1 cellular context compared by ENCODE assay signal in the genomic region with DNA sequence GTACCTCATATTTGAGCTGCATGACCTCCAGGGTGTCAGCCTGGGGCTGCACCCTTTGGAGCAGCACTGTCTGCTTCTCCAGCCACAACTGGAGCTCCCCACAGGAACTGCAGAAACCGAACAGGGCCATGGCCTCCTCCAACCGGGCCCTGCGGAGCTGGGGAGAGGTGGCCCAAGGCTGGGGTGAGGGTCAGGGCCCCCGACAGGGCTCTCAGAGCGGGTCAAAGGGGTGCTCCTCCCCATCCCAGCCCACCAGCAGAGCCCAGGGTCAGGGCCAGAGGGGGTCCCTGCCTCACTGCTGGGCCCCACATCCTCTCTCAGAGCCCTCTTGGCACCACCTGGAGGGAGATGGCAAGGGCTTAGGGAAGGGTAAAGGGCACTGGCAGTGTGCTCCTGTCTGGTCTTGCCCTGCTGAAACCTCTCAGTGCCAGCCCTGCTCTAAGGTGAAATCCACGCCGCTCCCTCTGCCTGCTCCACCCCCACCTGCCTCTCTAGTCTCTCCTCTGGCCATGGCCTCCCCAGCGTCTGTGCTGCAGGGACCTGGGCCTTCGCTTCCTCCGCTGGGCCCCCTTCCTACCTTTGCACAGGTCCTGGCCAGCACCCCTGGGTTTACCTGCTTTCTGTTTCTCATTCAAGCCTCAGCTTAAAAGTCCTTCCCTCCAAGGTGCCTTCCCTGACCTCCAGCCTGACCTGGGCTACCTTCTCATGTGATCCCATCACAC.
TF ChIP-seq lines count a peak whose summit lies in the region.

No MANE protein-coding gene starts in this region.

TF ChIP-seq in H1, 55 proteins besides CTCF, POLR2A, EP300 and RAD21:
- TF ChIP-seq GABPA (IDR thresholded peaks at IDR 0.05; ENCODE audit: borderline replicate concordance, insufficient read depth, low read length) (no peak), SP4 (IDR thresholded peaks at IDR 0.05; ENCODE audit: low read length) (no peak), CBX5 (IDR thresholded peaks at IDR 0.05; ENCODE audit: low read depth, low read length) (no peak), TCF12 (IDR thresholded peaks at IDR 0.05; ENCODE audit: low read depth, low read length) (no peak), SRF (IDR thresholded peaks at IDR 0.05; ENCODE audit: low read depth, low read length) (no peak), BRCA1 (IDR thresholded peaks at IDR 0.05; ENCODE audit: low read depth, low read length) (no peak), FOSL1 (IDR thresholded peaks at IDR 0.05; ENCODE audit: insufficient read depth, low read depth, low read length) (no peak), KDM1A (IDR thresholded peaks at IDR 0.05; ENCODE audit: borderline replicate concordance, low read length) (no peak), CTBP2 (IDR thresholded peaks at IDR 0.05; ENCODE audit: borderline replicate concordance, insufficient read depth, insufficient read length, low read length) (no peak), BACH1 (IDR thresholded peaks at IDR 0.05; ENCODE audit: low read length) (no peak)
- TF ChIP-seq, protein P1, sequence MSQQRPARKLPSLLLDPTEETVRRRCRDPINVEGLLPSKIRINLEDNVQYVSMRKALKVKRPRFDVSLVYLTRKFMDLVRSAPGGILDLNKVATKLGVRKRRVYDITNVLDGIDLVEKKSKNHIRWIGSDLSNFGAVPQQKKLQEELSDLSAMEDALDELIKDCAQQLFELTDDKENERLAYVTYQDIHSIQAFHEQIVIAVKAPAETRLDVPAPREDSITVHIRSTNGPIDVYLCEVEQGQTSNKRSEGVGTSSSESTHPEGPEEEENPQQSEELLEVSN (IDR thresholded peaks at IDR 0.05), result no peak
- TF ChIP-seq, protein P2, sequence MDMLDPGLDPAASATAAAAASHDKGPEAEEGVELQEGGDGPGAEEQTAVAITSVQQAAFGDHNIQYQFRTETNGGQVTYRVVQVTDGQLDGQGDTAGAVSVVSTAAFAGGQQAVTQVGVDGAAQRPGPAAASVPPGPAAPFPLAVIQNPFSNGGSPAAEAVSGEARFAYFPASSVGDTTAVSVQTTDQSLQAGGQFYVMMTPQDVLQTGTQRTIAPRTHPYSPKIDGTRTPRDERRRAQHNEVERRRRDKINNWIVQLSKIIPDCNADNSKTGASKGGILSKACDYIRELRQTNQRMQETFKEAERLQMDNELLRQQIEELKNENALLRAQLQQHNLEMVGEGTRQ (IDR thresholded peaks at IDR 0.05; ENCODE audit: low read length), result no peak
